21 cellular contexts compared by ENCODE assay signal in the genomic region with DNA sequence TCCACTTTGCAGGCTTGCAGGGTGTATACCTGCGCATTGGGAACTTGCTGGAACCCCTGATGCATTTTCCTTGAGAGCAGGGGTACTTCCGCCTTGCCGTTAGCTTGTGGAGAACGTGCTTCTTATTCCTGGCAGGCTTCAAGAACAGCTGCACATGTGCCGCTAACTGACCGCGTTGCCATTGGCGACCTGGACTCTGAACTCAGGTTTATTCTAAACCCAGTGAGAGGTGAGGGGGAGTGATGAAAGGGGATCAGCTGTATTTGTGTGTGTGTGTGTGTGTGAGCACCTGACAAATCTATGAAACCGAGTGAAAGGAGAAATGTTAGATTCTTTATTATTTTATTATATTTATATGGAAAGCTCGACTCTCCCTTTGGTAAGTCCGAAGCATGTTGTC.
"Had no signal": no experiment of that assay in that cellular context is flagged by ENCODE, and none has a peak within 500 bp of the region (broad histone marks: within the 10 kb centered on the region; RNA-seq: fewer than 3 reads in every experiment).

No MANE protein-coding gene starts in this region.

- H3K4me3 Mint-ChIP-seq: activated CD4-positive, alpha-beta T cell treated with anti-CD3 and anti-CD28 coated beads, Interleukin-2, amount 10 ng/mL, durations not matched to agents 24 days and 14 days; activated naive CD8-positive, alpha-beta T cell treated with anti-CD3 and anti-CD28 coated beads for 36 hours; brain; central memory CD8-positive, alpha-beta T cell; nephron progenitor cell; WTC11 had no signal

- H3K4me1 ChIP-seq: right atrium auricular region had no signal

- H3K36me3 Mint-ChIP-seq: activated naive CD8-positive, alpha-beta T cell treated with anti-CD3 and anti-CD28 coated beads for 36 hours had no signal

- H3K36me3 ChIP-seq: right atrium auricular region had no signal

- ATAC-seq: WTC11 had no signal

- H3K4me3 ChIP-seq: right atrium auricular region, smooth muscle cell had no signal

- H3K27me3 Mint-ChIP-seq: activated CD4-positive, alpha-beta T cell treated with anti-CD3 and anti-CD28 coated beads, Interleukin-2, amount 10 ng/mL, durations not matched to agents 24 days and 14 days; activated naive CD8-positive, alpha-beta T cell treated with anti-CD3 and anti-CD28 coated beads for 36 hours; brain had no signal

- H3K27ac Mint-ChIP-seq: activated CD4-positive, alpha-beta T cell treated with anti-CD3 and anti-CD28 coated beads, Interleukin-2, amount 10 ng/mL, durations not matched to agents 24 days and 14 days; activated naive CD8-positive, alpha-beta T cell treated with anti-CD3 and anti-CD28 coated beads for 36 hours; WTC11 had no signal

- H3K9me3 ChIP-seq: right atrium auricular region had no signal

- H3K9me3 Mint-ChIP-seq: activated CD4-positive, alpha-beta T cell treated with anti-CD3 and anti-CD28 coated beads, Interleukin-2, amount 10 ng/mL, durations not matched to agents 24 days and 14 days; activated naive CD8-positive, alpha-beta T cell treated with anti-CD3 and anti-CD28 coated beads for 36 hours; central memory CD8-positive, alpha-beta T cell; WTC11 had no signal

- DNase-seq: activated CD4-positive, alpha-beta T cell treated with anti-CD3 and anti-CD28 coated beads, Interleukin-2, amount 10 ng/mL, durations not matched to agents 24 days and 14 days; activated gamma-delta T cell treated with Interleukin-2 at 50 U/mL for 16 hours; activated naive CD8-positive, alpha-beta T cell treated with anti-CD3 and anti-CD28 coated beads for 36 hours; amygdala; cortex of kidney; effector CD4-positive, alpha-beta T cell; foreskin melanocyte; mesendoderm; nephron progenitor cell; occipital lobe; stimulated activated CD4-positive, alpha-beta T cell treated with anti-CD3 and anti-CD28 coated beads, Interleukin-4, amount 100 ng/mL, for 4 hours; stimulated activated CD8-positive, alpha-beta memory T cell treated with anti-CD3 and anti-CD28 coated beads, Interleukin-4, amount 100 ng/mL, for 48 hours; stimulated activated naive CD4-positive, alpha-beta T cell treated with Interleukin-2 at 50 U/mL for 16 hours; substantia nigra; T-helper 2 cell; trophoblast cell had no signal

- H3K27ac ChIP-seq: right atrium auricular region had no signal

- H3K27me3 ChIP-seq: right atrium auricular region had no signal

- H3K4me1 Mint-ChIP-seq: activated CD4-positive, alpha-beta T cell treated with anti-CD3 and anti-CD28 coated beads, Interleukin-2, amount 10 ng/mL, durations not matched to agents 24 days and 14 days; activated naive CD8-positive, alpha-beta T cell treated with anti-CD3 and anti-CD28 coated beads for 36 hours; central memory CD8-positive, alpha-beta T cell; WTC11 had no signal
